ENCODE assay signal across 1 cellular context in the genomic region with DNA sequence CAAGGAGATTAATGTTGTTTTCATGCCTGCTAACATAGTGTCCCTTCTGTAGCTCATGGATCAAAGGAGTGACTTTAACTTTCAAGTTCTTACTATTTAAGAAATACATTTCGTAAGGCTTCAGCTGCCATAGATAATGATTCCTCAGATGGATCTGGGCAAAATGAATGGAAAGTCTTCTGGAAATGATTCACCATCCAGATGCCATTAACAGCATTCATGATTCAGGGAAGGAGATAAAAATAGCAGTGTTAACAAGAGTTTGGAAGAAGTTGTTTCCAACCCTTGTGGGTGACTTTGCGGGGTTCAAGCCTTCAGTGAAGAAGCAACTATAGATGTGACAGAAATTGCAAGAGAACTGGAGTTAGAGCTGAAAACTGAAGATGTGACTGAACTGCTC.
TF ChIP-seq lines count a peak whose summit lies in the region.

No MANE protein-coding gene starts in this region.

TF ChIP-seq in GM23338, 12 proteins besides CTCF, POLR2A, EP300 and RAD21 (continued from another document):
- TF ChIP-seq ZNF462 (CRISPR knock-in tag; IDR thresholded peaks at IDR 0.05): no peak
- TF ChIP-seq POLR2AphosphoS5 (IDR thresholded peaks at IDR 0.05; ENCODE audit: low read depth): no peak
- TF ChIP-seq JUNB (IDR thresholded peaks at IDR 0.05; ENCODE audit: unreplicated experiment): no peak
- no peak for TF ChIP-seq ZNF331 (CRISPR knock-in tag; IDR thresholded peaks at IDR 0.05; ENCODE audit: low read depth)
- TF ChIP-seq EZH2 (IDR thresholded peaks at IDR 0.05; ENCODE audit: low read depth, unreplicated experiment): no peak
- no peak for TF ChIP-seq ZNF114 (CRISPR knock-in tag; IDR thresholded peaks at IDR 0.05)
- no peak for TF ChIP-seq EZH2phosphoT487 (IDR thresholded peaks at IDR 0.05; ENCODE audit: unreplicated experiment)
- TF ChIP-seq NANOG (IDR thresholded peaks at IDR 0.05; ENCODE audit: borderline replicate concordance): no peak
- TF ChIP-seq, protein P1, sequence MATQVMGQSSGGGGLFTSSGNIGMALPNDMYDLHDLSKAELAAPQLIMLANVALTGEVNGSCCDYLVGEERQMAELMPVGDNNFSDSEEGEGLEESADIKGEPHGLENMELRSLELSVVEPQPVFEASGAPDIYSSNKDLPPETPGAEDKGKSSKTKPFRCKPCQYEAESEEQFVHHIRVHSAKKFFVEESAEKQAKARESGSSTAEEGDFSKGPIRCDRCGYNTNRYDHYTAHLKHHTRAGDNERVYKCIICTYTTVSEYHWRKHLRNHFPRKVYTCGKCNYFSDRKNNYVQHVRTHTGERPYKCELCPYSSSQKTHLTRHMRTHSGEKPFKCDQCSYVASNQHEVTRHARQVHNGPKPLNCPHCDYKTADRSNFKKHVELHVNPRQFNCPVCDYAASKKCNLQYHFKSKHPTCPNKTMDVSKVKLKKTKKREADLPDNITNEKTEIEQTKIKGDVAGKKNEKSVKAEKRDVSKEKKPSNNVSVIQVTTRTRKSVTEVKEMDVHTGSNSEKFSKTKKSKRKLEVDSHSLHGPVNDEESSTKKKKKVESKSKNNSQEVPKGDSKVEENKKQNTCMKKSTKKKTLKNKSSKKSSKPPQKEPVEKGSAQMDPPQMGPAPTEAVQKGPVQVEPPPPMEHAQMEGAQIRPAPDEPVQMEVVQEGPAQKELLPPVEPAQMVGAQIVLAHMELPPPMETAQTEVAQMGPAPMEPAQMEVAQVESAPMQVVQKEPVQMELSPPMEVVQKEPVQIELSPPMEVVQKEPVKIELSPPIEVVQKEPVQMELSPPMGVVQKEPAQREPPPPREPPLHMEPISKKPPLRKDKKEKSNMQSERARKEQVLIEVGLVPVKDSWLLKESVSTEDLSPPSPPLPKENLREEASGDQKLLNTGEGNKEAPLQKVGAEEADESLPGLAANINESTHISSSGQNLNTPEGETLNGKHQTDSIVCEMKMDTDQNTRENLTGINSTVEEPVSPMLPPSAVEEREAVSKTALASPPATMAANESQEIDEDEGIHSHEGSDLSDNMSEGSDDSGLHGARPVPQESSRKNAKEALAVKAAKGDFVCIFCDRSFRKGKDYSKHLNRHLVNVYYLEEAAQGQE (IDR thresholded peaks at IDR 0.05; ENCODE audit: unreplicated experiment): no peak
- TF ChIP-seq, protein P2, sequence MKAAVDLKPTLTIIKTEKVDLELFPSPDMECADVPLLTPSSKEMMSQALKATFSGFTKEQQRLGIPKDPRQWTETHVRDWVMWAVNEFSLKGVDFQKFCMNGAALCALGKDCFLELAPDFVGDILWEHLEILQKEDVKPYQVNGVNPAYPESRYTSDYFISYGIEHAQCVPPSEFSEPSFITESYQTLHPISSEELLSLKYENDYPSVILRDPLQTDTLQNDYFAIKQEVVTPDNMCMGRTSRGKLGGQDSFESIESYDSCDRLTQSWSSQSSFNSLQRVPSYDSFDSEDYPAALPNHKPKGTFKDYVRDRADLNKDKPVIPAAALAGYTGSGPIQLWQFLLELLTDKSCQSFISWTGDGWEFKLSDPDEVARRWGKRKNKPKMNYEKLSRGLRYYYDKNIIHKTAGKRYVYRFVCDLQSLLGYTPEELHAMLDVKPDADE (IDR thresholded peaks at IDR 0.05): no peak
- no peak for TF ChIP-seq CREB1 (CRISPR knock-in tag; IDR thresholded peaks at IDR 0.05; ENCODE audit: low read depth)
